15 cellular contexts compared by ENCODE assay signal in genomic region chr12:122382919-122383350, GRCh38. TPM values are rescaled to one million over a fixed set of nuclear protein-coding genes. Genes with fewer than 3 reads are reported as not detected.
DNase-seq lines count a peak whose midpoint lies in the region; ATAC-seq and TF ChIP-seq lines count a peak whose summit lies in the region.
"Had no signal": no experiment of that assay in that cellular context is flagged by ENCODE, and none has a peak within 500 bp of the region (broad histone marks: within the 10 kb centered on the region; RNA-seq: fewer than 3 reads in every experiment).

No MANE protein-coding gene starts in this region.

- DNase-seq in Right ventricle myocardium superior (no peak), cardiac septum (ENCODE audit: low spot score) (no peak), sigmoid colon (peak; percentile 87), vagina (ENCODE audit: extremely low spot score in 2 of 2) (no peak), DMS53 treated with DMSO at 0.1 percent for 48 hours (lab: John Stamatoyannopoulos, UW; ENCODE audit: unreplicated experiment) (no peak), NCI-H2029 (lab: John Stamatoyannopoulos, UW) (no peak)
- no peak for DNase-seq in activated CD4-positive, alpha-beta T cell treated with anti-CD3 and anti-CD28 coated beads, Interleukin-2, amount 50 U/mL, for 4 hours
- DNase-seq: NCI-H1092, NCI-H1694, NCI-H82, SIG-M5 had no signal

- no peak for TF ChIP-seq EP300 in gastroesophageal sphincter (IDR thresholded peaks at IDR 0.05)
- TF ChIP-seq EP300 in sigmoid colon (IDR thresholded peaks at IDR 0.05) = peak; percentile 82 to 98 (median 91)

- TF ChIP-seq CTCF in gastroesophageal sphincter (IDR thresholded peaks at IDR 0.05) (no peak), sigmoid colon (IDR thresholded peaks at IDR 0.05) (no peak), vagina (IDR thresholded peaks at IDR 0.05) (no peak)

- TF ChIP-seq POLR2A in gastroesophageal sphincter (IDR thresholded peaks at IDR 0.05) = no peak
- no peak for TF ChIP-seq POLR2A in sigmoid colon (IDR thresholded peaks at IDR 0.05)
- no peak for TF ChIP-seq POLR2A in vagina (IDR thresholded peaks at IDR 0.05)

- WGBS in gastroesophageal sphincter (ENCODE audit: low coverage in 1 of 2), 2 donors = 30 to 35% methylated on average over 4 of the region's 6 CpGs
- WGBS in sigmoid colon, 2 donors = 86 to 89% methylated on average over 6 of the region's 6 CpGs

- intact Hi-C loops in Right ventricle myocardium superior (cut with DNase I) (no loop called here), cardiac septum (cut with DNase I) (no loop called here), sigmoid colon (cut with DNase I) (no loop called here), vagina (cut with DNase I) (no loop called here)

- H3K36me3 ChIP-seq in gastroesophageal sphincter = peaks cover 0 to 37% of the 10 kb centered on the region in 2 donors
- peaks cover 0 to 25% (median 16%) of the 10 kb centered on the region in 4 donors for H3K36me3 ChIP-seq in sigmoid colon
- H3K36me3 ChIP-seq in vagina = peaks cover 0 to 26% of the 10 kb centered on the region in 2 donors

- peak overlapping the region; percentile 66 to 83 (median 74) for H3K27ac ChIP-seq in gastroesophageal sphincter
- peak overlapping the region; percentile 64 to 93 (median 88) for H3K27ac ChIP-seq in sigmoid colon
- peak overlapping the region; percentile 57 for H3K27ac ChIP-seq in vagina
- H3K27ac ChIP-seq: BLaER1 treated with 17β-estradiol and CSF1 and Interleukin-3, amounts not matched to agents 10 nM and 100 nM; KMS-11 had no signal

- H3K27me3 ChIP-seq in gastroesophageal sphincter (no peaks in the 10 kb centered on the region), sigmoid colon (no peaks in the 10 kb centered on the region), vagina (no peaks in the 10 kb centered on the region)
- H3K27me3 ChIP-seq: BLaER1 treated with 17β-estradiol and CSF1 and Interleukin-3, amounts not matched to agents 10 nM and 100 nM had no signal

- H3K4me1 ChIP-seq in gastroesophageal sphincter (peaks cover 0 to 65% (median 4%) of the 10 kb centered on the region in 3 donors), sigmoid colon (peaks cover 0 to 72% (median 61%) of the 10 kb centered on the region in 4 donors), vagina (peaks cover 18% of the 10 kb centered on the region)

- ATAC-seq in Right ventricle myocardium superior (ENCODE audit: poor library complexity) (peak; percentile 10), gastroesophageal sphincter (peak; percentile 68)
- ATAC-seq: Panc1 had no signal

- peak overlapping the region in 1 of 2 donors; percentile 7 for H3K4me3 ChIP-seq in gastroesophageal sphincter
- H3K4me3 ChIP-seq in sigmoid colon = peak overlapping the region in 2 of 4 donors; percentile 1 to 12
- no peak overlapping the region for H3K4me3 ChIP-seq in vagina
- H3K4me3 ChIP-seq: BLaER1 treated with 17β-estradiol and CSF1 and Interleukin-3, amounts not matched to agents 10 nM and 100 nM had no signal

- H3K9me3 ChIP-seq in gastroesophageal sphincter = no peaks in the 10 kb centered on the region
- no peaks in the 10 kb centered on the region for H3K9me3 ChIP-seq in sigmoid colon
- H3K9me3 ChIP-seq in vagina = no peaks in the 10 kb centered on the region
- H3K9me3 ChIP-seq: BLaER1 treated with 17β-estradiol and CSF1 and Interleukin-3, amounts not matched to agents 10 nM and 100 nM had no signal

RNA-seq across cellular contexts. Expression of gene CLIP1, which starts 39.5 kb away (rescaled TPM):
- total RNA-seq in Right ventricle myocardium superior = 92.5 TPM
- total RNA-seq in cardiac septum = 107 TPM
- total RNA-seq in gastroesophageal sphincter = 100 to 1,000 TPM; 186 to 272 (median 208) TPM
- total RNA-seq in sigmoid colon = 100 to 1,000 TPM; 159 to 257 (median 196) TPM
- polyA plus RNA-seq in sigmoid colon = 10 to 100 TPM; 16.8 to 20.1 (median 19.5) TPM
- 135 TPM for total RNA-seq in vagina
